Comparison of ENCODE assay signal across 13 cellular contexts in the genomic region with DNA sequence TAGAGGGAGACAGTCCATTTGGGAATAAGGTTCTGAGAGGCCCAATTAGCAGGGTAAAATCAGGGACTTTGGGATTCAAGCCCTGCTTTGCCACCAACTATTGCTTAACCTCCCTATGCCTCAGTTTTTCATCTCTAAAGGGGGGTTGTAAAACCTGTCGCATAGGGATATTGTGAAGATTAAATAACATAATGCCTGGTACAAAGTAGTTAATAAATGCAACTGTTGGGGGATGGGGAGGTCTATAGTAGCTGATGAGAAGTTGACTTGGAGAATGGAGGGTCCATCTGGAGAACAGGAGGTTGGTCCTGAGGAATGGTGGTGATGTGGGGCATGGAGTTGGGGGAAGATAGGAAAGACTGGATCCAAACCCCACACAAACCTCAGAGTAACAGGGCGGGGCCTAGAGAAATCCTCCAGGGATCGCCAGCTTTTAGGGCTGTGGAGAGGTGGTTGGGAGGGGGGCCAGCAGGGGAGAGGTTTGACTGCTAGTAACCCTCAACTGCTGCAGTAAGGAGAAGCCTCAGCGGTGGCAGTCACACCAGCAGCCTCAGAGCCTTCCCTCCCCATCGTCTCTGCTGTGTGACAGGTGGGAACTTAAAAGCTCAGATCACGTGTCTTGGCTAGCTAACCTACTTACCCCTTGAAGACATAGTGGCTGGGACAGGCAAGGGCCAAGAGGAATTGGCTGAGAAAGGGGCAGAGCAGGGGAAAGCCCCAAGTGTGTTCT. TPM values are rescaled to one million over a fixed set of nuclear protein-coding genes. Genes with fewer than 3 reads are reported as not detected.
A peak's percentile ranks its signal among the peaks of the same experiment; 100 is the strongest.
DNase-seq lines count a peak whose midpoint lies in the region; ATAC-seq, FAIRE-seq and TF ChIP-seq lines count a peak whose summit lies in the region.
"Had no signal": no experiment of that assay in that cellular context is flagged by ENCODE, and none has a peak within 500 bp of the region (broad histone marks: within the 10 kb centered on the region; RNA-seq: fewer than 3 reads in every experiment).

No MANE protein-coding gene starts in this region.

- peak overlapping the region; percentile 73 for H3K4me3 Mint-ChIP-seq in CD4-positive, alpha-beta T cell
- H3K4me3 Mint-ChIP-seq in T-cell, result peak overlapping the region; percentile 68 to 75 (median 70)
- H3K4me3 Mint-ChIP-seq in activated CD8-positive, alpha-beta memory T cell treated with anti-CD3 and anti-CD28 coated beads, Interleukin-2, amount 10 ng/mL, durations not matched to agents 7 days and 5 days, result no peak overlapping the region

- no peaks in the 10 kb centered on the region for H3K36me3 Mint-ChIP-seq in CD4-positive, alpha-beta T cell (ENCODE audit: low read depth)
- no peaks in the 10 kb centered on the region for H3K36me3 Mint-ChIP-seq in T-cell
- H3K36me3 Mint-ChIP-seq in activated CD8-positive, alpha-beta memory T cell treated with anti-CD3 and anti-CD28 coated beads, Interleukin-2, amount 10 ng/mL, durations not matched to agents 7 days and 5 days, result no peaks in the 10 kb centered on the region

- peaks cover 60% of the 10 kb centered on the region for H3K27me3 Mint-ChIP-seq in CD4-positive, alpha-beta T cell
- peaks cover 28 to 44% of the 10 kb centered on the region in 2 donors for H3K27me3 Mint-ChIP-seq in T-cell
- H3K27me3 Mint-ChIP-seq in activated CD8-positive, alpha-beta memory T cell treated with anti-CD3 and anti-CD28 coated beads, Interleukin-2, amount 10 ng/mL, durations not matched to agents 7 days and 5 days, result peaks cover 69% of the 10 kb centered on the region

- CTCF ChIA-PET in CD4-positive, alpha-beta T cell (lab: Charles Lee), result no interaction called here
- CTCF ChIA-PET in T-cell (lab: Charles Lee), result interaction anchor here in 1 of 2 donors (1.1 to 1.3 kb wide), 2 partner anchors 9 to 47 kb away, joined by 3 to 4 read pairs; no protein-coding TSS in a partner anchor
- CTCF ChIA-PET in activated CD8-positive, alpha-beta memory T cell treated with anti-CD3 and anti-CD28 coated beads, Interleukin-2, amount 10 ng/mL, durations not matched to agents 7 days and 5 days (lab: Charles Lee), result interaction anchor here (1.3 to 1.6 kb wide), 3 partner anchors 14 to 176 kb away, joined by 4 to 8 read pairs (median 6); a partner anchor contains a TSS

- H3K27ac ChIP-seq in CD4-positive, alpha-beta T cell (ENCODE audit: low read depth, low read length), result no peak overlapping the region

- no peak for TF ChIP-seq POLR2A in GM12891 (IDR thresholded peaks at IDR 0.05; ENCODE audit: low read depth, low read length)

- peaks cover 18% of the 10 kb centered on the region for H3K4me1 Mint-ChIP-seq in CD4-positive, alpha-beta T cell (ENCODE audit: low read depth)
- H3K4me1 Mint-ChIP-seq in T-cell, result peaks cover 10 to 15% (median 13%) of the 10 kb centered on the region in 3 donors
- H3K4me1 Mint-ChIP-seq in activated CD8-positive, alpha-beta memory T cell treated with anti-CD3 and anti-CD28 coated beads, Interleukin-2, amount 10 ng/mL, durations not matched to agents 7 days and 5 days, result peaks cover 10% of the 10 kb centered on the region

- ATAC-seq in CD4-positive, alpha-beta T cell (ENCODE audit: poor library complexity), result peak; percentile 44
- ATAC-seq in T-cell (replicated peaks in 1 of 4) (peak in 2 of 4 experiments; percentile 29 to 60), GM21619 (IDR thresholded peaks at IDR 0.05; ENCODE audit: unreplicated experiment) (no peak), HG03280 (IDR thresholded peaks at IDR 0.05; ENCODE audit: unreplicated experiment) (no peak)
- no peak for ATAC-seq in activated CD8-positive, alpha-beta memory T cell treated with anti-CD3 and anti-CD28 coated beads, Interleukin-2, amount 10 ng/mL, durations not matched to agents 7 days and 5 days

- peak; percentile 67 for FAIRE-seq in GM12891 (lab: Jason Lieb, UNC)

- intact Hi-C loops in CD4-positive, alpha-beta T cell (cut with DNase I, micrococcal nuclease), result no loop called here

- H3K9me3 ChIP-seq in CD4-positive, alpha-beta T cell (ENCODE audit: control insufficient read depth, low read length), result no peaks in the 10 kb centered on the region

- H3K9me3 Mint-ChIP-seq in CD4-positive, alpha-beta T cell, result no peaks in the 10 kb centered on the region
- H3K9me3 Mint-ChIP-seq in T-cell, result no peaks in the 10 kb centered on the region
- no peaks in the 10 kb centered on the region for H3K9me3 Mint-ChIP-seq in activated CD8-positive, alpha-beta memory T cell treated with anti-CD3 and anti-CD28 coated beads, Interleukin-2, amount 10 ng/mL, durations not matched to agents 7 days and 5 days (ENCODE audit: low read depth)

- no peak for DNase-seq in CD4-positive, alpha-beta T cell
- no peak for DNase-seq in GM12891 (ENCODE audit: insufficient read length, low spot score)
- peak in 1 of 34 experiments; percentile 7 for DNase-seq in T-cell
- peak; percentile 26 for DNase-seq in left kidney (ENCODE audit: low read depth, low spot score)
- no peak for DNase-seq in activated CD8-positive, alpha-beta memory T cell treated with anti-CD3 and anti-CD28 coated beads, Interleukin-2, amount 10 ng/mL, durations not matched to agents 7 days and 5 days
- no peak for DNase-seq in NCI-H2029 (lab: John Stamatoyannopoulos, UW)
- DNase-seq: activated T-cell treated with anti-CD3 and anti-CD28 coated beads, Interleukin-2, amount 50 U/mL, for 1 hour; DMS153; KG1; stimulated activated CD4-positive, alpha-beta T cell treated with anti-CD3 and anti-CD28 coated beads, Interleukin-4, amount 100 ng/mL, for 1 hour had no signal

- no peak overlapping the region for H3K27ac Mint-ChIP-seq in CD4-positive, alpha-beta T cell
- peak overlapping the region in 1 of 2 donors; percentile 39 for H3K27ac Mint-ChIP-seq in T-cell
- H3K27ac Mint-ChIP-seq in activated CD8-positive, alpha-beta memory T cell treated with anti-CD3 and anti-CD28 coated beads, Interleukin-2, amount 10 ng/mL, durations not matched to agents 7 days and 5 days, result no peak overlapping the region

- no peak for TF ChIP-seq CTCF in CD4-positive, alpha-beta T cell (IDR thresholded peaks at IDR 0.05)

- POLR2A ChIA-PET in CD4-positive, alpha-beta T cell (lab: Charles Lee), result interaction anchor here (0.8 to 2.5 kb wide), 3 partner anchors 32 to 91 kb away, joined by 3 to 8 read pairs (median 3); a partner anchor contains a TSS
- POLR2A ChIA-PET in T-cell (lab: Charles Lee), result interaction anchor here in 1 of 2 donors (0.7 kb wide), 1 partner anchor 53 kb away, joined by 3 read pairs; no protein-coding TSS in a partner anchor

- peaks cover 25% of the 10 kb centered on the region for H3K27me3 ChIP-seq in CD4-positive, alpha-beta T cell (ENCODE audit: control insufficient read depth, insufficient read depth, low read length)

TF ChIP-seq in GM12891, 5 proteins besides CTCF, POLR2A, EP300 and RAD21:
- TF ChIP-seq TAF1 (IDR thresholded peaks at IDR 0.05; ENCODE audit: low read depth, low read length), result no peak
- TF ChIP-seq POLR2AphosphoS5 (IDR thresholded peaks at IDR 0.05; ENCODE audit: low read depth, low read length), result no peak

RNA-seq across cellular contexts. Expression of a gene that starts 1.1 kb away (rescaled TPM):
- total RNA-seq in CD4-positive, alpha-beta T cell, result under 1 TPM in 1 of 2 experiments, not detected in 1; 0.08 TPM
- not detected for polyA plus RNA-seq in GM12891 (2012; ENCODE audit: low read depth, missing spikeins)
- under 1 TPM in 1 of 5 donors, not detected in 4; 0.09 TPM for total RNA-seq in T-cell
- total RNA-seq in activated CD8-positive, alpha-beta memory T cell treated with anti-CD3 and anti-CD28 coated beads, Interleukin-2, amount 10 ng/mL, durations not matched to agents 7 days and 5 days, result not detected

RNA-seq across cellular contexts. Expression of a gene that starts 20.8 kb away (rescaled TPM):
- total RNA-seq in CD4-positive, alpha-beta T cell, result 1 to 10 TPM; 4.2 to 5.4 TPM
- polyA plus RNA-seq in GM12891 (2012; ENCODE audit: low read depth, missing spikeins), result 8.2 TPM
- 10 to 100 TPM in 3 of 5 donors, 1 to 10 TPM in 2; 6.5 to 12.8 (median 11.6) TPM for total RNA-seq in T-cell
- 10 to 100 TPM; 21.2 to 22.2 TPM for total RNA-seq in activated CD8-positive, alpha-beta memory T cell treated with anti-CD3 and anti-CD28 coated beads, Interleukin-2, amount 10 ng/mL, durations not matched to agents 7 days and 5 days

RNA-seq across cellular contexts. Expression of a gene that starts 26.4 kb away (rescaled TPM):
- total RNA-seq in CD4-positive, alpha-beta T cell, result 10 to 100 TPM; 17.6 to 20.5 TPM
- 9.4 TPM for polyA plus RNA-seq in GM12891 (2012; ENCODE audit: low read depth, missing spikeins)
- 10 to 100 TPM; 30.0 to 68.5 (median 56.7) TPM for total RNA-seq in T-cell
- 10 to 100 TPM; 40.4 to 43.0 TPM for total RNA-seq in activated CD8-positive, alpha-beta memory T cell treated with anti-CD3 and anti-CD28 coated beads, Interleukin-2, amount 10 ng/mL, durations not matched to agents 7 days and 5 days

RNA-seq across cellular contexts. Expression of a gene that starts 37.5 kb away (rescaled TPM):
- under 1 TPM; 0.59 to 0.63 TPM for total RNA-seq in CD4-positive, alpha-beta T cell
- not detected for polyA plus RNA-seq in GM12891 (2012; ENCODE audit: low read depth, missing spikeins)
- 1 to 10 TPM in 1 of 5 donors, under 1 TPM in 3, not detected in 1; 0.30 to 1.1 (median 0.73) TPM for total RNA-seq in T-cell
- total RNA-seq in activated CD8-positive, alpha-beta memory T cell treated with anti-CD3 and anti-CD28 coated beads, Interleukin-2, amount 10 ng/mL, durations not matched to agents 7 days and 5 days, result under 1 TPM; 0.19 to 0.35 TPM
- total RNA-seq: temporal lobe had no signal

RNA-seq across cellular contexts. Expression of a gene that starts 40.6 kb away (rescaled TPM):
- total RNA-seq in CD4-positive, alpha-beta T cell, result 10 to 100 TPM; 16.0 to 16.2 TPM
- 3.7 TPM for polyA plus RNA-seq in GM12891 (2012; ENCODE audit: low read depth, missing spikeins)
- total RNA-seq in T-cell, result 10 to 100 TPM; 18.9 to 36.4 (median 30.6) TPM
- total RNA-seq in activated CD8-positive, alpha-beta memory T cell treated with anti-CD3 and anti-CD28 coated beads, Interleukin-2, amount 10 ng/mL, durations not matched to agents 7 days and 5 days, result 10 to 100 TPM; 30.6 to 35.1 TPM
